ENCODE assay signal across 10 cellular contexts in the genomic region with DNA sequence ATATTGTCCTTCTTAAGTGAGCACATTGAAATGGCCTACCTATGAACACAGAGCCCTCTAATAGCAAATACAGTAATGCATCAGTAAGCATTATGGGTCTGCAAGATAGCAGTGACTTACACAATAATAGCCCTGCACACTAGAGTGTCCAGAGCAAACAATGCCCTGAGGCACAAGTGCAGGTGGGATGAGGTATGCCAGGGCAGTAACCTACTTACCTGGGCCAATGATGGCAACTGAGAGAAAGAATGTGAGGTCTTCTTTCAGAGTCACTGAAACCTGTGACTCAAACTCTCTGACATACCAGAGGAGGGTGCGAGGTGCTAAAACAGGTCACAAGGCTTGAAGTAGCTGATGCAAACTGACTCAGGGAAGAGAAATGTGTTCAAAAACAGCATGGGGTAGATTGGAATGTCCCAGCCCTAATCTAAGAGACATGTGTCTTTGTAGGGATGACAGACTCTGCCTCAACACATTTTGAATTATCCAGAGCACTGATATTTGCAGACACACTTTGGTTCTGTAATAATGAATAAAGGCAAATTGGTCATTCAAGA.
DNase-seq lines count a peak whose midpoint lies in the region; TF ChIP-seq lines count a peak whose summit lies in the region.
"Had no signal": no experiment of that assay in that cellular context is flagged by ENCODE, and none has a peak within 500 bp of the region (broad histone marks: within the 10 kb centered on the region; RNA-seq: fewer than 3 reads in every experiment).

No MANE protein-coding gene starts in this region.

- H3K27me3 Mint-ChIP-seq in chondrocyte (ENCODE audit: low read depth): no peaks in the 10 kb centered on the region
- H3K27me3 Mint-ChIP-seq: progenitor cell of endocrine pancreas had no signal

- H3K36me3 Mint-ChIP-seq in chondrocyte (ENCODE audit: low read depth): no peaks in the 10 kb centered on the region

- peaks cover 5% of the 10 kb centered on the region for H3K9me3 Mint-ChIP-seq in chondrocyte (ENCODE audit: low read depth)

- peak overlapping the region; percentile 92 for H3K27ac Mint-ChIP-seq in chondrocyte (ENCODE audit: unreplicated experiment)
- H3K27ac Mint-ChIP-seq: progenitor cell of endocrine pancreas had no signal

- no peak overlapping the region for H3K4me3 Mint-ChIP-seq in chondrocyte (ENCODE audit: unreplicated experiment)

- H3K4me1 Mint-ChIP-seq in chondrocyte (ENCODE audit: low read depth): peaks cover 59% of the 10 kb centered on the region

- TF ChIP-seq CTCF in chondrocyte (IDR thresholded peaks at IDR 0.05): no peak

- DNase-seq in SIG-M5 treated with dmso at 0.1 percent for 504 hours (lab: John Stamatoyannopoulos, UW; ENCODE audit: unreplicated experiment) (peak; percentile 68), SIG-M5 (lab: John Stamatoyannopoulos, UW) (no peak), NCI-H510A treated with DMSO at 0.1 percent for 48 hours (lab: John Stamatoyannopoulos, UW) (peak; percentile 77), chondrocyte (ENCODE audit: low spot score) (no peak), NCI-H82 treated with DMSO at 0.1 percent for 48 hours (lab: John Stamatoyannopoulos, UW; ENCODE audit: unreplicated experiment) (no peak), hippocampal formation (lab: John Stamatoyannopoulos, UW) (no peak), KG1 (lab: John Stamatoyannopoulos, UW) (no peak)
- DNase-seq in stimulated activated CD4-positive, alpha-beta T cell treated with anti-CD3 and anti-CD28 coated beads, Interleukin-1b, Interleukin-23, amount 100 ng/mL, for 24 hours (ENCODE audit: low read depth in 4 of 4, low spot score in 1 of 4): peak in 3 of 4 experiments; percentile 20 to 26 (median 23)
- DNase-seq: BE2C had no signal

Comparison
In these comparisons a context has a peak if more than half of its experiments do, and no peak if none do; other contexts are left out.
1. DNase-seq: peak in SIG-M5 treated with dmso at 0.1 percent for 504 hours (single experiment), NCI-H510A treated with DMSO at 0.1 percent for 48 hours (single experiment) and stimulated activated CD4-positive, alpha-beta T cell treated with anti-CD3 and anti-CD28 coated beads, Interleukin-1b, Interleukin-23, amount 100 ng/mL, for 24 hours (3 of 4); none in SIG-M5 (single experiment), chondrocyte (single experiment), NCI-H82 treated with DMSO at 0.1 percent for 48 hours (single experiment), hippocampal formation (0 of 2) and KG1 (single experiment).